8 cellular contexts compared by ENCODE assay signal in the genomic region with DNA sequence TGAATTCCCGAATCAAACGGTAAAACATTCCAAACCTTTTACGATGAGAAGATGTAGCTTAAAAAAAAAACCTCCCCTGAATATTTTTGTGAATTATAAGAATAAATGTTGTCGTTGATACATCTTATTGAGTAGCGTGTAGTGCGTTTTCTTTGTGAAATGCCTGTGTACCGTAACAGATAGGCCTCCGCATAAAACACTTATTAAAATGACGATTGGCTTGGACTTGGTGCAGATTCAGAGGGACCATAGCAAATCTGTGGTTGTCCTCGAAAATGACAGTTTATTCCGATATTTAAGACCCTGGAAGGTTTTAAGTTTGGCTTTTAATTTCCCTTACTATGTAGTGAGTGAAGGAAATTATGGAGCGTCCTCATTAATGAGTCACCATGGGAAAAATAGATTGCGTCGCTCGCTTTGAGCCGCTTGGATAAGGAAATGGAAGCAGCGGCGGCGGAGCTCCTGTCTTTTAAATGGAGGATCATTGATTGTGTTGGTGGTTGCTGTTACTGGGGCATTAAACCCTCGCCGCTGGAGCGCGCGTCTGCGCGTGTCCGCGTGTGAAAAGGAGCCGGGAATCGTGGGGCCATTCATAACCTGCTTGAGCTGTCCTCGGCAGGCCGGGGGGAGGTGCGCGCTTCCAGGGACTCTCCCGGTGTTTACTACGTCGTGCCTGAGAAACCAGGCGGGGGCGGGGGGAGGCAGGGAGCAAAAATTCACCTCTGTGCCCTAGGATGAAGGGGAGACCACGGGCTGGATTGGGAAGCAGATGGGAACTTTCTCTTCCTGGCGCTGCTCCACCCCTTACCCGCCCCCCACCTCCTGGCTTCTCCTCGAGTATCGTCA. TPM values are rescaled to one million over a fixed set of nuclear protein-coding genes. Genes with fewer than 3 reads are reported as not detected.
DNase-seq lines count a peak whose midpoint lies in the region; ATAC-seq and TF ChIP-seq lines count a peak whose summit lies in the region.

No MANE protein-coding gene starts in this region.

- H3K36me3 ChIP-seq in colonic mucosa = no peaks in the 10 kb centered on the region

- H3K4me3 ChIP-seq in colonic mucosa = peak overlapping the region; percentile 85

- H3K9ac ChIP-seq in colonic mucosa (ENCODE audit: low read depth in 2 of 2, low read length in 2 of 2) = peak overlapping the region; percentile 78 to 99

- TF ChIP-seq CTCF in colonic mucosa (IDR thresholded peaks at IDR 0.05) = no peak

- H3K9me3 ChIP-seq in colonic mucosa = no peaks in the 10 kb centered on the region

- in situ Hi-C loops in ACHN (cut with HindIII; ENCODE audit: low pct_ligation_motif_present, low pct_unique_long_range_greater_than_20kb, low sequenced_read_pairs) = no loop called here

- ATAC-seq in left lobe of liver (peak; percentile 54), HG03439 (IDR thresholded peaks at IDR 0.05; ENCODE audit: unreplicated experiment) (no peak)

- H3K27ac ChIP-seq in colonic mucosa = peak overlapping the region; percentile 97

- DNase-seq in ACHN (peak; percentile 85), H4 (ENCODE audit: low spot score) (peak; percentile 77), NCI-H446 treated with DMSO at 0.1 percent for 48 hours (lab: John Stamatoyannopoulos, UW) (peak; percentile 84), colonic mucosa (peak; percentile 86), left lobe of liver (ENCODE audit: low spot score) (peak; percentile 92)
- DNase-seq in activated CD4-positive, alpha-beta T cell treated with anti-CD3 and anti-CD28 coated beads for 4 hours = peak; percentile 60 to 68
- peak; percentile 79 for DNase-seq in stimulated activated CD4-positive, alpha-beta T cell treated with anti-CD3 and anti-CD28 coated beads, Interleukin-1b, Interleukin-23, amount 100 ng/mL, for 48 hours

- peaks cover 8% of the 10 kb centered on the region for H3K4me1 ChIP-seq in colonic mucosa

- intact Hi-C loops in colonic mucosa (cut with DNase I) = loop anchor here (5.0 kb wide), 1 partner anchor 38 kb away; no protein-coding TSS in a partner anchor

- no peaks in the 10 kb centered on the region for H3K27me3 ChIP-seq in colonic mucosa

RNA-seq across cellular contexts. Expression of a gene that starts 1.6 kb away (rescaled TPM):
- total RNA-seq in H4 (2014; rRNA removed; shearing (Covaris generic)) = 8.0 and 8.3 TPM in 2 replicates
- total RNA-seq in colonic mucosa (10 to 100 TPM; 40.9 to 42.5 TPM), left lobe of liver (28.7 TPM)

RNA-seq across cellular contexts. Expression of a gene that starts 41.7 kb away (rescaled TPM):
- total RNA-seq in H4 (2014; rRNA removed; shearing (Covaris generic)) = 4.9 and 6.0 TPM in 2 replicates
- 1 to 10 TPM; 2.4 to 3.2 TPM for total RNA-seq in colonic mucosa
- 0.98 TPM for total RNA-seq in left lobe of liver
